In genomic region chr14:106224694-106224971, GRCh38 we compare ENCODE assay signal across 16 cellular contexts.
DNase-seq lines count a peak whose midpoint lies in the region; ATAC-seq and TF ChIP-seq lines count a peak whose summit lies in the region.
"Had no signal": no experiment of that assay in that cellular context is flagged by ENCODE, and none has a peak within 500 bp of the region (broad histone marks: within the 10 kb centered on the region; RNA-seq: fewer than 3 reads in every experiment).

No MANE protein-coding gene starts in this region.

- no peak for TF ChIP-seq CTCF in natural killer cell (IDR thresholded peaks at IDR 0.05)
- TF ChIP-seq CTCF in spleen (IDR thresholded peaks at IDR 0.05 in 8 of 11, conservative IDR thresholded peaks at IDR 0.05 in 3 of 11) = no peak

- WGBS in spleen, 5 donors = 33 to 56% (median 43%) methylated on average over 7 of the region's 7 CpGs

- H3K36me3 Mint-ChIP-seq in activated CD4-positive, alpha-beta T cell treated with anti-CD3 and anti-CD28 coated beads for 36 hours (ENCODE audit: low read depth) = no peaks in the 10 kb centered on the region
- H3K36me3 Mint-ChIP-seq in natural killer cell treated with Interleukin-12 subunit alpha and Interleukin-12 subunit beta and Interleukin-15 and Interleukin-18, amount 100 ng/mL, for 72 hours = no peaks in the 10 kb centered on the region
- H3K36me3 Mint-ChIP-seq in natural killer cell = no peaks in the 10 kb centered on the region
- H3K36me3 Mint-ChIP-seq in activated naive CD4-positive, alpha-beta T cell treated with anti-CD3 and anti-CD28 coated beads, Interleukin-2, amount 50 U/mL, for 72 hours = no peaks in the 10 kb centered on the region

- H3K27ac Mint-ChIP-seq in activated CD4-positive, alpha-beta T cell treated with anti-CD3 and anti-CD28 coated beads for 36 hours = peak overlapping the region; percentile 97
- H3K27ac Mint-ChIP-seq in natural killer cell treated with Interleukin-12 subunit alpha and Interleukin-12 subunit beta and Interleukin-15 and Interleukin-18, amount 100 ng/mL, for 72 hours = peak overlapping the region; percentile 90
- H3K27ac Mint-ChIP-seq in natural killer cell = no peak overlapping the region
- peak overlapping the region; percentile 86 to 94 for H3K27ac Mint-ChIP-seq in activated naive CD4-positive, alpha-beta T cell treated with anti-CD3 and anti-CD28 coated beads, Interleukin-2, amount 50 U/mL, for 72 hours

- no peak for ATAC-seq in activated CD4-positive, alpha-beta T cell treated with anti-CD3 and anti-CD28 coated beads for 36 hours
- peak; percentile 37 to 57 for ATAC-seq in natural killer cell treated with Interleukin-12 subunit alpha and Interleukin-12 subunit beta and Interleukin-15 and Interleukin-18, amount 100 ng/mL, for 72 hours
- no peak for ATAC-seq in natural killer cell
- ATAC-seq in activated naive CD4-positive, alpha-beta T cell treated with anti-CD3 and anti-CD28 coated beads, Interleukin-2, amount 50 U/mL, for 72 hours = peak; percentile 11 to 25
- ATAC-seq in HG03457 (IDR thresholded peaks at IDR 0.05; ENCODE audit: unreplicated experiment) = no peak

- H3K9me3 Mint-ChIP-seq in activated CD4-positive, alpha-beta T cell treated with anti-CD3 and anti-CD28 coated beads for 36 hours (ENCODE audit: low read depth) = no peaks in the 10 kb centered on the region
- no peaks in the 10 kb centered on the region for H3K9me3 Mint-ChIP-seq in natural killer cell treated with Interleukin-12 subunit alpha and Interleukin-12 subunit beta and Interleukin-15 and Interleukin-18, amount 100 ng/mL, for 72 hours
- no peaks in the 10 kb centered on the region for H3K9me3 Mint-ChIP-seq in natural killer cell
- H3K9me3 Mint-ChIP-seq in activated naive CD4-positive, alpha-beta T cell treated with anti-CD3 and anti-CD28 coated beads, Interleukin-2, amount 50 U/mL, for 72 hours = peaks cover 0 to 3% of the 10 kb centered on the region in 2 donors

- no peak for TF ChIP-seq POLR2A in spleen (IDR thresholded peaks at IDR 0.05)

- H3K4me1 Mint-ChIP-seq in activated CD4-positive, alpha-beta T cell treated with anti-CD3 and anti-CD28 coated beads for 36 hours = peaks cover 66% of the 10 kb centered on the region
- H3K4me1 Mint-ChIP-seq in natural killer cell treated with Interleukin-12 subunit alpha and Interleukin-12 subunit beta and Interleukin-15 and Interleukin-18, amount 100 ng/mL, for 72 hours (ENCODE audit: low read depth in 2 of 2) = peaks cover 34 to 42% of the 10 kb centered on the region in 2 donors
- peaks cover 15 to 23% of the 10 kb centered on the region in 2 donors for H3K4me1 Mint-ChIP-seq in natural killer cell

- H3K27me3 Mint-ChIP-seq in activated CD4-positive, alpha-beta T cell treated with anti-CD3 and anti-CD28 coated beads for 36 hours = no peaks in the 10 kb centered on the region
- peaks cover 18 to 22% of the 10 kb centered on the region in 2 donors for H3K27me3 Mint-ChIP-seq in natural killer cell treated with Interleukin-12 subunit alpha and Interleukin-12 subunit beta and Interleukin-15 and Interleukin-18, amount 100 ng/mL, for 72 hours
- H3K27me3 Mint-ChIP-seq in natural killer cell (ENCODE audit: low read depth in 2 of 2) = peaks cover 24 to 27% of the 10 kb centered on the region in 2 donors

- peak; percentile 47 for DNase-seq in activated CD4-positive, alpha-beta T cell treated with anti-CD3 and anti-CD28 coated beads for 36 hours
- no peak for DNase-seq in activated CD4-positive, alpha-beta T cell treated with anti-CD3 and anti-CD28 coated beads, Interleukin-2, amount 50 U/mL, for 48 hours
- DNase-seq in natural killer cell treated with Interleukin-12 subunit alpha and Interleukin-12 subunit beta and Interleukin-15 and Interleukin-18, amount 100 ng/mL, for 72 hours (ENCODE audit: low spot score) = no peak
- DNase-seq in natural killer cell (no peak), spleen (no peak)
- DNase-seq in activated naive CD4-positive, alpha-beta T cell treated with anti-CD3 and anti-CD28 coated beads, Interleukin-2, amount 50 U/mL, for 72 hours (ENCODE audit: low spot score in 2 of 2) = no peak
- no peak for DNase-seq in NK-92 treated with Interleukin-12 subunit alpha and Interleukin-12 subunit beta, amount 100 ng/mL, for 24 hours (lab: John Stamatoyannopoulos, UW)
- DNase-seq: C1 segment of cervical spinal cord, Calu3, GM23248, NCI-H1436, NCI-H2029 treated with DMSO at 0.1 percent for 48 hours, NCI-H510A, NCI-H82 had no signal

- H3K27me3 ChIP-seq in spleen (replicated peaks in 1 of 7) = peaks cover 0 to 10% (median 0%) of the 10 kb centered on the region in 7 donors

- H3K9me3 ChIP-seq in spleen = no peaks in the 10 kb centered on the region

- POLR2A ChIA-PET in activated CD4-positive, alpha-beta T cell treated with anti-CD3 and anti-CD28 coated beads for 36 hours (lab: Charles Lee) = no interaction called here

- H3K36me3 ChIP-seq in spleen = no peaks in the 10 kb centered on the region

- peaks cover 0 to 17% (median 0%) of the 10 kb centered on the region in 6 donors for H3K4me1 ChIP-seq in spleen

- no peak overlapping the region for H3K4me3 ChIP-seq in spleen
- H3K4me3 ChIP-seq: GM23248 had no signal

- peak overlapping the region; percentile 64 for H3K4me3 Mint-ChIP-seq in activated CD4-positive, alpha-beta T cell treated with anti-CD3 and anti-CD28 coated beads for 36 hours
- peak overlapping the region; percentile 35 for H3K4me3 Mint-ChIP-seq in natural killer cell treated with Interleukin-12 subunit alpha and Interleukin-12 subunit beta and Interleukin-15 and Interleukin-18, amount 100 ng/mL, for 72 hours
- H3K4me3 Mint-ChIP-seq in natural killer cell = no peak overlapping the region

- H3K27ac ChIP-seq in spleen = peak overlapping the region in 6 of 8 donors; percentile 3 to 50 (median 40)
- H3K27ac ChIP-seq: 22Rv1, GM23248 had no signal

- CTCF ChIA-PET in activated CD4-positive, alpha-beta T cell treated with anti-CD3 and anti-CD28 coated beads for 36 hours (lab: Charles Lee) = no interaction called here

- intact Hi-C loops in activated CD4-positive, alpha-beta T cell treated with anti-CD3 and anti-CD28 coated beads for 36 hours (cut with DNase I, micrococcal nuclease) = no loop called here
- intact Hi-C loops in natural killer cell (cut with micrococcal nuclease) (no loop called here), spleen (cut with DNase I; ENCODE audit: low total_unique reads) (no loop called here)

Comparison
In these comparisons a context has a peak if more than half of its experiments do, and no peak if none do; other contexts are left out.
1. ATAC-seq: peak in natural killer cell treated with Interleukin-12 subunit alpha and Interleukin-12 subunit beta and Interleukin-15 and Interleukin-18, amount 100 ng/mL, for 72 hours (2 of 2) and activated naive CD4-positive, alpha-beta T cell treated with anti-CD3 and anti-CD28 coated beads, Interleukin-2, amount 50 U/mL, for 72 hours (2 of 2); none in activated CD4-positive, alpha-beta T cell treated with anti-CD3 and anti-CD28 coated beads for 36 hours (single experiment), natural killer cell (0 of 3) and HG03457 (single experiment).
2. H3K27ac Mint-ChIP-seq: peak in activated CD4-positive, alpha-beta T cell treated with anti-CD3 and anti-CD28 coated beads for 36 hours (single experiment), natural killer cell treated with Interleukin-12 subunit alpha and Interleukin-12 subunit beta and Interleukin-15 and Interleukin-18, amount 100 ng/mL, for 72 hours (2 of 2) and activated naive CD4-positive, alpha-beta T cell treated with anti-CD3 and anti-CD28 coated beads, Interleukin-2, amount 50 U/mL, for 72 hours (2 of 2); none in natural killer cell (0 of 2).